ENCODE assay signal across 15 cellular contexts in the genomic region with DNA sequence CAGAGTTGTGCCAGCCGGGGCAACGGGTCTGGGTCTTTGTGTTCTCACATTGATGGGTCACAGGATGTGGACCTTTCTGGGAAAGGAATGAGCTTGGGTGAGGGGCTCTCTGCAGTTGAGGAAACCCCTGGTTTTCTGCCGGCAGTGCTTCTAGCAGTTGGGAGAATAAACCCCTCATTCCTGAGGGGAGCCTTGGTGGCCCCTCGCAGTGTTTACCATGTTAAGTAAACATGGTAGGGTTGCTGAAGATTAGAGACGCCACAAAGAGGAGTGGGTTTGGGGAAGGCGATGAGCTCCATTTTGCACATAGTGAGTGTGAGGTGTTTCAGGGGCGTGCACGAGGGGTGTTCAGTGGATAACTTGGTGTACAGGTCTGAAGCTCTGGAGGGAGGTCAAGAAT.
"Had no signal": no experiment of that assay in that cellular context is flagged by ENCODE, and none has a peak within 500 bp of the region (broad histone marks: within the 10 kb centered on the region; RNA-seq: fewer than 3 reads in every experiment).

No MANE protein-coding gene starts in this region.

- H3K27me3 Mint-ChIP-seq: stimulated activated naive CD8-positive, alpha-beta T cell treated with anti-CD3 and anti-CD28 coated beads, Interleukin-15, Interleukin-2, amounts not matched to agents 100 ng/mL and 50 ng/mL, for 24 hours had no signal

- H3K4me1 ChIP-seq: colonic mucosa had no signal

- ATAC-seq: effector memory CD8-positive, alpha-beta T cell had no signal

- H3K27me3 ChIP-seq: colonic mucosa, dorsolateral prefrontal cortex, right atrium auricular region, transverse colon had no signal

- H3K4me3 Mint-ChIP-seq: activated naive CD4-positive, alpha-beta T cell treated with anti-CD3 and anti-CD28 coated beads for 36 hours; activated naive CD8-positive, alpha-beta T cell treated with anti-CD3 and anti-CD28 coated beads, Interleukin-2, amount 10 ng/mL, durations not matched to agents 7 days and 5 days; effector memory CD8-positive, alpha-beta T cell; naive B cell; stimulated activated naive CD8-positive, alpha-beta T cell treated with anti-CD3 and anti-CD28 coated beads, Interleukin-15, Interleukin-2, amounts not matched to agents 100 ng/mL and 50 ng/mL, for 24 hours; T-helper 2 cell treated with Interferon-gamma antibody and Interleukin-4, amounts not matched to agents 5 μg/mL and 100 μg/mL, for 36 hours had no signal

- H3K36me3 Mint-ChIP-seq: activated naive CD8-positive, alpha-beta T cell treated with anti-CD3 and anti-CD28 coated beads, Interleukin-2, amount 10 ng/mL, durations not matched to agents 7 days and 5 days; naive B cell had no signal

- H3K9me3 ChIP-seq: colonic mucosa, right atrium auricular region, transverse colon had no signal

- H3K9me3 Mint-ChIP-seq: activated naive CD4-positive, alpha-beta T cell treated with anti-CD3 and anti-CD28 coated beads for 36 hours; activated naive CD8-positive, alpha-beta T cell treated with anti-CD3 and anti-CD28 coated beads, Interleukin-2, amount 10 ng/mL, durations not matched to agents 7 days and 5 days; effector memory CD8-positive, alpha-beta T cell; naive B cell; stimulated activated naive CD8-positive, alpha-beta T cell treated with anti-CD3 and anti-CD28 coated beads, Interleukin-15, Interleukin-2, amounts not matched to agents 100 ng/mL and 50 ng/mL, for 24 hours; T-helper 2 cell treated with Interferon-gamma antibody and Interleukin-4, amounts not matched to agents 5 μg/mL and 100 μg/mL, for 36 hours had no signal

- H3K4me1 Mint-ChIP-seq: naive B cell had no signal

- H3K27ac Mint-ChIP-seq: activated naive CD4-positive, alpha-beta T cell treated with anti-CD3 and anti-CD28 coated beads for 36 hours; activated naive CD8-positive, alpha-beta T cell treated with anti-CD3 and anti-CD28 coated beads, Interleukin-2, amount 10 ng/mL, durations not matched to agents 7 days and 5 days; effector memory CD8-positive, alpha-beta T cell; stimulated activated naive CD8-positive, alpha-beta T cell treated with anti-CD3 and anti-CD28 coated beads, Interleukin-15, Interleukin-2, amounts not matched to agents 100 ng/mL and 50 ng/mL, for 24 hours; T-helper 2 cell treated with Interferon-gamma antibody and Interleukin-4, amounts not matched to agents 5 μg/mL and 100 μg/mL, for 36 hours had no signal

- H3K4me3 ChIP-seq: colonic mucosa, dorsolateral prefrontal cortex, right atrium auricular region, skin epidermis, transverse colon had no signal

- H3K27ac ChIP-seq: colonic mucosa, skin epidermis had no signal

- DNase-seq: activated CD4-positive, alpha-beta T cell treated with anti-CD3 and anti-CD28 coated beads, Interleukin-2, amount 50 U/mL, for 4 hours; activated effector memory CD4-positive, alpha-beta T cell treated with Interleukin-2 at 50 U/mL for 16 hours; activated naive CD4-positive, alpha-beta T cell treated with anti-CD3 and anti-CD28 coated beads for 36 hours; activated naive CD8-positive, alpha-beta T cell treated with anti-CD3 and anti-CD28 coated beads, Interleukin-2, amount 10 ng/mL, durations not matched to agents 7 days and 5 days; activated T-cell treated with anti-CD3 and anti-CD28 coated beads, Interleukin-2, amount 50 U/mL, for 48 hours; effector memory CD8-positive, alpha-beta T cell; naive B cell; stimulated activated CD4-positive, alpha-beta T cell treated with anti-CD3 and anti-CD28 coated beads, Interleukin-1b, Interleukin-23, amount 100 ng/mL, for 48 hours had no signal

- H3K36me3 ChIP-seq: colonic mucosa, right atrium auricular region, transverse colon had no signal
